1 cellular context compared by ENCODE assay signal in genomic region chr1:165598676-165599059, GRCh38.
TF ChIP-seq lines count a peak whose summit lies in the region.

No MANE protein-coding gene starts in this region.

TF ChIP-seq in K562, 482 proteins besides CTCF, POLR2A, EP300 and RAD21 (continued from another document and continues in another):
- TF ChIP-seq EGR1 (conservative IDR thresholded peaks at IDR 0.05): no peak
- TF ChIP-seq KAT7 (CRISPR knock-in tag; IDR thresholded peaks at IDR 0.05; ENCODE audit: borderline replicate concordance): 0 out of 2 replicates have a peak, but pooled peaks have one; percentile 13
- no peak for TF ChIP-seq ZFP1 (CRISPR knock-in tag; IDR thresholded peaks at IDR 0.05)
- no peak for TF ChIP-seq MLX (CRISPR knock-in tag; conservative IDR thresholded peaks at IDR 0.05)
- TF ChIP-seq CC2D1A (IDR thresholded peaks at IDR 0.05): no peak
- TF ChIP-seq, protein P1, sequence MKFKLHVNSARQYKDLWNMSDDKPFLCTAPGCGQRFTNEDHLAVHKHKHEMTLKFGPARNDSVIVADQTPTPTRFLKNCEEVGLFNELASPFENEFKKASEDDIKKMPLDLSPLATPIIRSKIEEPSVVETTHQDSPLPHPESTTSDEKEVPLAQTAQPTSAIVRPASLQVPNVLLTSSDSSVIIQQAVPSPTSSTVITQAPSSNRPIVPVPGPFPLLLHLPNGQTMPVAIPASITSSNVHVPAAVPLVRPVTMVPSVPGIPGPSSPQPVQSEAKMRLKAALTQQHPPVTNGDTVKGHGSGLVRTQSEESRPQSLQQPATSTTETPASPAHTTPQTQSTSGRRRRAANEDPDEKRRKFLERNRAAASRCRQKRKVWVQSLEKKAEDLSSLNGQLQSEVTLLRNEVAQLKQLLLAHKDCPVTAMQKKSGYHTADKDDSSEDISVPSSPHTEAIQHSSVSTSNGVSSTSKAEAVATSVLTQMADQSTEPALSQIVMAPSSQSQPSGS (CRISPR knock-in tag; IDR thresholded peaks at IDR 0.05): no peak
- no peak for TF ChIP-seq CREB1 (IDR thresholded peaks at IDR 0.05)
- no peak for TF ChIP-seq CREB1 (CRISPR knock-in tag; IDR thresholded peaks at IDR 0.05)
- TF ChIP-seq SRSF3 (IDR thresholded peaks at IDR 0.05; ENCODE audit: insufficient read depth, low read length): no peak
- no peak for TF ChIP-seq XRCC3 (IDR thresholded peaks at IDR 0.05)
- no peak for TF ChIP-seq CBFA2T2 (conservative IDR thresholded peaks at IDR 0.05)
- TF ChIP-seq CCAR2 (IDR thresholded peaks at IDR 0.05; ENCODE audit: low read depth, low read length): no peak
- TF ChIP-seq ZFP36 (IDR thresholded peaks at IDR 0.05; ENCODE audit: low read depth, low read length, partially characterized antibody): no peak
- TF ChIP-seq ARHGAP35 (IDR thresholded peaks at IDR 0.05; ENCODE audit: partially characterized antibody): no peak
- TF ChIP-seq, protein P2, sequence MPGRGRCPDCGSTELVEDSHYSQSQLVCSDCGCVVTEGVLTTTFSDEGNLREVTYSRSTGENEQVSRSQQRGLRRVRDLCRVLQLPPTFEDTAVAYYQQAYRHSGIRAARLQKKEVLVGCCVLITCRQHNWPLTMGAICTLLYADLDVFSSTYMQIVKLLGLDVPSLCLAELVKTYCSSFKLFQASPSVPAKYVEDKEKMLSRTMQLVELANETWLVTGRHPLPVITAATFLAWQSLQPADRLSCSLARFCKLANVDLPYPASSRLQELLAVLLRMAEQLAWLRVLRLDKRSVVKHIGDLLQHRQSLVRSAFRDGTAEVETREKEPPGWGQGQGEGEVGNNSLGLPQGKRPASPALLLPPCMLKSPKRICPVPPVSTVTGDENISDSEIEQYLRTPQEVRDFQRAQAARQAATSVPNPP (IDR thresholded peaks at IDR 0.05; ENCODE audit: borderline replicate concordance, insufficient read depth, insufficient read length): no peak
- no peak for TF ChIP-seq ATF4 (CRISPR knock-in tag; IDR thresholded peaks at IDR 0.05)
- 0 out of 2 replicates have a peak, but pooled peaks have one; percentile 31 for TF ChIP-seq SMARCC2 (IDR thresholded peaks at IDR 0.05; ENCODE audit: low read depth)
- TF ChIP-seq, protein P3, sequence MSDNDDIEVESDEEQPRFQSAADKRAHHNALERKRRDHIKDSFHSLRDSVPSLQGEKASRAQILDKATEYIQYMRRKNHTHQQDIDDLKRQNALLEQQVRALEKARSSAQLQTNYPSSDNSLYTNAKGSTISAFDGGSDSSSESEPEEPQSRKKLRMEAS (CRISPR knock-in tag; IDR thresholded peaks at IDR 0.05): no peak
- 0 out of 4 replicates have a peak, but pooled peaks of 1 of the 2 experiments have one; percentile 36 for TF ChIP-seq HDAC1 (IDR thresholded peaks at IDR 0.05)
- no peak for TF ChIP-seq MEIS2 (IDR thresholded peaks at IDR 0.05; ENCODE audit: partially characterized antibody)
- TF ChIP-seq OTX1 (CRISPR knock-in tag; IDR thresholded peaks at IDR 0.05): 0 out of 2 replicates have a peak, but pooled peaks have one; percentile 40
- TF ChIP-seq SREBF2 (CRISPR knock-in tag; IDR thresholded peaks at IDR 0.05): no peak
- TF ChIP-seq ZNF146 (CRISPR knock-in tag; IDR thresholded peaks at IDR 0.05; ENCODE audit: unreplicated experiment): no peak
- TF ChIP-seq ELF4 (CRISPR knock-in tag; IDR thresholded peaks at IDR 0.05): peak; percentile 54; the same call in 1 of the 2 replicates
- TF ChIP-seq CSDE1 (IDR thresholded peaks at IDR 0.05): 0 out of 4 replicates have a peak, but pooled peaks of 1 of the 2 experiments have one; percentile 14
- peak; percentile 80 for TF ChIP-seq NFIC (IDR thresholded peaks at IDR 0.05)
- no peak for TF ChIP-seq TAL1 (IDR thresholded peaks at IDR 0.05)
- no peak for TF ChIP-seq CTBP1 (IDR thresholded peaks at IDR 0.05; ENCODE audit: borderline replicate concordance)
- TF ChIP-seq ZNF668 (CRISPR knock-in tag; IDR thresholded peaks at IDR 0.05): no peak
- no peak for TF ChIP-seq ZNF449 (CRISPR knock-in tag; IDR thresholded peaks at IDR 0.05)
- TF ChIP-seq RFX7 (CRISPR knock-in tag; IDR thresholded peaks at IDR 0.05): no peak
- TF ChIP-seq ARID3B (CRISPR knock-in tag; IDR thresholded peaks at IDR 0.05; ENCODE audit: borderline replicate concordance): no peak
- TF ChIP-seq SP2 (IDR thresholded peaks at IDR 0.05; ENCODE audit: extremely low read depth, low read depth, low read length, poor library complexity, severe bottlenecking): no peak
- no peak for TF ChIP-seq MITF (IDR thresholded peaks at IDR 0.05)
- no peak for TF ChIP-seq ZNF184 (CRISPR knock-in tag; IDR thresholded peaks at IDR 0.05)
- no peak for TF ChIP-seq RBM15 (IDR thresholded peaks at IDR 0.05; ENCODE audit: insufficient read depth, low read length)
- no peak for TF ChIP-seq TCF7 (IDR thresholded peaks at IDR 0.05; ENCODE audit: borderline replicate concordance)
- no peak for TF ChIP-seq FOXJ3 (CRISPR knock-in tag; IDR thresholded peaks at IDR 0.05)
- no peak for TF ChIP-seq ZNF324 (CRISPR knock-in tag; IDR thresholded peaks at IDR 0.05)
- TF ChIP-seq BRCA1 (IDR thresholded peaks at IDR 0.05): no peak
- no peak for TF ChIP-seq BRCA1 (CRISPR knock-in tag; IDR thresholded peaks at IDR 0.05)
- no peak for TF ChIP-seq CBX3 (IDR thresholded peaks at IDR 0.05; ENCODE audit: borderline replicate concordance in 1 of 2, low read length in 2 of 2)
- TF ChIP-seq, protein P4, sequence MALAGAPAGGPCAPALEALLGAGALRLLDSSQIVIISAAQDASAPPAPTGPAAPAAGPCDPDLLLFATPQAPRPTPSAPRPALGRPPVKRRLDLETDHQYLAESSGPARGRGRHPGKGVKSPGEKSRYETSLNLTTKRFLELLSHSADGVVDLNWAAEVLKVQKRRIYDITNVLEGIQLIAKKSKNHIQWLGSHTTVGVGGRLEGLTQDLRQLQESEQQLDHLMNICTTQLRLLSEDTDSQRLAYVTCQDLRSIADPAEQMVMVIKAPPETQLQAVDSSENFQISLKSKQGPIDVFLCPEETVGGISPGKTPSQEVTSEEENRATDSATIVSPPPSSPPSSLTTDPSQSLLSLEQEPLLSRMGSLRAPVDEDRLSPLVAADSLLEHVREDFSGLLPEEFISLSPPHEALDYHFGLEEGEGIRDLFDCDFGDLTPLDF (CRISPR knock-in tag; IDR thresholded peaks at IDR 0.05): no peak
- TF ChIP-seq SAFB2 (IDR thresholded peaks at IDR 0.05; ENCODE audit: borderline replicate concordance, low read depth, low read length, severe bottlenecking): no peak
- TF ChIP-seq HLTF (IDR thresholded peaks at IDR 0.05): 0 out of 2 replicates have a peak, but pooled peaks have one; percentile 52
- TF ChIP-seq RHOXF2B (CRISPR knock-in tag; conservative IDR thresholded peaks at IDR 0.05): no peak
- TF ChIP-seq POLR2H (tag; IDR thresholded peaks at IDR 0.05; ENCODE audit: low read depth): no peak
- no peak for TF ChIP-seq ZNF274 (IDR thresholded peaks at IDR 0.05; ENCODE audit: borderline replicate concordance, low read depth, low read length)
- no peak for TF ChIP-seq SAFB (IDR thresholded peaks at IDR 0.05; ENCODE audit: borderline replicate concordance, low read depth, low read length)
- no peak for TF ChIP-seq RBBP5 (IDR thresholded peaks at IDR 0.05; ENCODE audit: borderline replicate concordance, insufficient read depth, low read length, poor library complexity, severe bottlenecking)
- TF ChIP-seq, protein P5, sequence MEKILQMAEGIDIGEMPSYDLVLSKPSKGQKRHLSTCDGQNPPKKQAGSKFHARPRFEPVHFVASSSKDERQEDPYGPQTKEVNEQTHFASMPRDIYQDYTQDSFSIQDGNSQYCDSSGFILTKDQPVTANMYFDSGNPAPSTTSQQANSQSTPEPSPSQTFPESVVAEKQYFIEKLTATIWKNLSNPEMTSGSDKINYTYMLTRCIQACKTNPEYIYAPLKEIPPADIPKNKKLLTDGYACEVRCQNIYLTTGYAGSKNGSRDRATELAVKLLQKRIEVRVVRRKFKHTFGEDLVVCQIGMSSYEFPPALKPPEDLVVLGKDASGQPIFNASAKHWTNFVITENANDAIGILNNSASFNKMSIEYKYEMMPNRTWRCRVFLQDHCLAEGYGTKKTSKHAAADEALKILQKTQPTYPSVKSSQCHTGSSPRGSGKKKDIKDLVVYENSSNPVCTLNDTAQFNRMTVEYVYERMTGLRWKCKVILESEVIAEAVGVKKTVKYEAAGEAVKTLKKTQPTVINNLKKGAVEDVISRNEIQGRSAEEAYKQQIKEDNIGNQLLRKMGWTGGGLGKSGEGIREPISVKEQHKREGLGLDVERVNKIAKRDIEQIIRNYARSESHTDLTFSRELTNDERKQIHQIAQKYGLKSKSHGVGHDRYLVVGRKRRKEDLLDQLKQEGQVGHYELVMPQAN (IDR thresholded peaks at IDR 0.05; ENCODE audit: borderline replicate concordance): 0 out of 2 replicates have a peak, but pooled peaks have one; percentile 32
- TF ChIP-seq ZNF239 (CRISPR knock-in tag; IDR thresholded peaks at IDR 0.05): no peak
- TF ChIP-seq ZNF277 (CRISPR knock-in tag; IDR thresholded peaks at IDR 0.05; ENCODE audit: borderline replicate concordance): no peak
- no peak for TF ChIP-seq HDGF (IDR thresholded peaks at IDR 0.05)
- no peak for TF ChIP-seq E2F4 (CRISPR knock-in tag; IDR thresholded peaks at IDR 0.05; ENCODE audit: low read depth)
- TF ChIP-seq, protein P6, sequence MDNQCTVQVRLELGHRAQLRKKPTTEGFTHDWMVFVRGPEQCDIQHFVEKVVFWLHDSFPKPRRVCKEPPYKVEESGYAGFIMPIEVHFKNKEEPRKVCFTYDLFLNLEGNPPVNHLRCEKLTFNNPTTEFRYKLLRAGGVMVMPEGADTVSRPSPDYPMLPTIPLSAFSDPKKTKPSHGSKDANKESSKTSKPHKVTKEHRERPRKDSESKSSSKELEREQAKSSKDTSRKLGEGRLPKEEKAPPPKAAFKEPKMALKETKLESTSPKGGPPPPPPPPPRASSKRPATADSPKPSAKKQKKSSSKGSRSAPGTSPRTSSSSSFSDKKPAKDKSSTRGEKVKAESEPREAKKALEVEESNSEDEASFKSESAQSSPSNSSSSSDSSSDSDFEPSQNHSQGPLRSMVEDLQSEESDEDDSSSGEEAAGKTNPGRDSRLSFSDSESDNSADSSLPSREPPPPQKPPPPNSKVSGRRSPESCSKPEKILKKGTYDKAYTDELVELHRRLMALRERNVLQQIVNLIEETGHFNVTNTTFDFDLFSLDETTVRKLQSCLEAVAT (IDR thresholded peaks at IDR 0.05): 0 out of 4 replicates have a peak, but pooled peaks of 1 of the 2 experiments have one; percentile 20
